Comparison of ENCODE assay signal across 23 cellular contexts in genomic region chr2:159002465-159003130, GRCh38. TPM values are rescaled to one million over a fixed set of nuclear protein-coding genes. Genes with fewer than 3 reads are reported as not detected.
DNase-seq lines count a peak whose midpoint lies in the region; ATAC-seq and TF ChIP-seq lines count a peak whose summit lies in the region.
"Had no signal": no experiment of that assay in that cellular context is flagged by ENCODE, and none has a peak within 500 bp of the region (broad histone marks: within the 10 kb centered on the region; RNA-seq: fewer than 3 reads in every experiment).

No MANE protein-coding gene starts in this region.

- peak overlapping the region; percentile 47 for H3K27ac Mint-ChIP-seq in progenitor cell of endocrine pancreas
- H3K27ac Mint-ChIP-seq in activated naive CD4-positive, alpha-beta T cell treated with anti-CD3 and anti-CD28 coated beads for 36 hours: no peak overlapping the region
- H3K27ac Mint-ChIP-seq: stimulated activated effector memory CD8-positive, alpha-beta T cell treated with anti-CD3 and anti-CD28 coated beads, Interleukin-12 subunit alpha, Interleukin-12 subunit beta, amount 100 ng/mL, for 72 hours had no signal

- H3K4me1 Mint-ChIP-seq in progenitor cell of endocrine pancreas (ENCODE audit: low read depth): peaks cover 19% of the 10 kb centered on the region
- peaks cover 4% of the 10 kb centered on the region for H3K4me1 Mint-ChIP-seq in activated naive CD4-positive, alpha-beta T cell treated with anti-CD3 and anti-CD28 coated beads for 36 hours (ENCODE audit: low read depth)

- DNase-seq in NCI-H2171 (lab: John Stamatoyannopoulos, UW) (peak; percentile 19), choroid plexus epithelial cell (ENCODE audit: low read depth) (peak; percentile 23), progenitor cell of endocrine pancreas (ENCODE audit: low spot score, unreplicated experiment) (no peak), NCI-H526 (lab: John Stamatoyannopoulos, UW) (no peak)
- DNase-seq in activated naive CD4-positive, alpha-beta T cell treated with anti-CD3 and anti-CD28 coated beads for 36 hours: no peak
- DNase-seq: activated CD4-positive, alpha-beta T cell treated with anti-CD3 and anti-CD28 coated beads for 4 hours; activated T-cell treated with anti-CD3 and anti-CD28 coated beads, Interleukin-2, amount 50 U/mL, for 1 hour; body of pancreas; cerebellar nuclear complex; DMS79; GF-D8; Kasumi-1; kidney glomerular epithelial cell; MV-4-11; NCI-H1436 treated with DMSO at 0.1 percent for 48 hours; NCI-H2227 treated with DMSO at 0.1 percent for 48 hours; right lobe of liver; stimulated activated CD4-positive, alpha-beta T cell treated with anti-CD3 and anti-CD28 coated beads, Interleukin-4, amount 100 ng/mL, for 24 hours had no signal

- peaks cover 23% of the 10 kb centered on the region for H3K36me3 Mint-ChIP-seq in progenitor cell of endocrine pancreas (ENCODE audit: insufficient read depth)
- no peaks in the 10 kb centered on the region for H3K36me3 Mint-ChIP-seq in activated naive CD4-positive, alpha-beta T cell treated with anti-CD3 and anti-CD28 coated beads for 36 hours (ENCODE audit: low read depth)
- H3K36me3 Mint-ChIP-seq: stimulated activated effector memory CD8-positive, alpha-beta T cell treated with anti-CD3 and anti-CD28 coated beads, Interleukin-12 subunit alpha, Interleukin-12 subunit beta, amount 100 ng/mL, for 72 hours had no signal

- peaks cover 7% of the 10 kb centered on the region for H3K9me3 Mint-ChIP-seq in progenitor cell of endocrine pancreas (ENCODE audit: low read depth)
- H3K9me3 Mint-ChIP-seq in activated naive CD4-positive, alpha-beta T cell treated with anti-CD3 and anti-CD28 coated beads for 36 hours: peaks cover 5% of the 10 kb centered on the region
- H3K9me3 Mint-ChIP-seq: stimulated activated effector memory CD8-positive, alpha-beta T cell treated with anti-CD3 and anti-CD28 coated beads, Interleukin-12 subunit alpha, Interleukin-12 subunit beta, amount 100 ng/mL, for 72 hours had no signal

- H3K27me3 Mint-ChIP-seq in progenitor cell of endocrine pancreas: no peaks in the 10 kb centered on the region
- peaks cover 3% of the 10 kb centered on the region for H3K27me3 Mint-ChIP-seq in activated naive CD4-positive, alpha-beta T cell treated with anti-CD3 and anti-CD28 coated beads for 36 hours (ENCODE audit: low read depth)

- TF ChIP-seq POLR2A in GM18505 (IDR thresholded peaks at IDR 0.05; ENCODE audit: borderline replicate concordance, extremely low read depth, insufficient read depth, insufficient read length): no peak

- intact Hi-C loops in activated naive CD4-positive, alpha-beta T cell treated with anti-CD3 and anti-CD28 coated beads for 36 hours (cut with micrococcal nuclease): no loop called here

- CTCF ChIA-PET in activated naive CD4-positive, alpha-beta T cell treated with anti-CD3 and anti-CD28 coated beads for 36 hours (lab: Charles Lee): no interaction called here

- ATAC-seq in GM19455 (IDR thresholded peaks at IDR 0.05; ENCODE audit: unreplicated experiment) (peak; percentile 53), GM18505 (IDR thresholded peaks at IDR 0.05; ENCODE audit: unreplicated experiment) (no peak), GM18873 (IDR thresholded peaks at IDR 0.05; ENCODE audit: low FRiP score, unreplicated experiment) (no peak)
- ATAC-seq: body of pancreas; HCT116; right lobe of liver; stimulated activated effector memory CD8-positive, alpha-beta T cell treated with anti-CD3 and anti-CD28 coated beads, Interleukin-12 subunit alpha, Interleukin-12 subunit beta, amount 100 ng/mL, for 72 hours had no signal

- H3K4me3 ChIP-seq in choroid plexus epithelial cell (ENCODE audit: low read depth, low read length): no peak overlapping the region
- H3K4me3 ChIP-seq: body of pancreas, right lobe of liver had no signal

- no peak for TF ChIP-seq CTCF in choroid plexus epithelial cell (conservative IDR thresholded peaks at IDR 0.05; ENCODE audit: low read depth, low read length)
- TF ChIP-seq CTCF in progenitor cell of endocrine pancreas (IDR thresholded peaks at IDR 0.05; ENCODE audit: unreplicated experiment): no peak

- H3K4me3 Mint-ChIP-seq in progenitor cell of endocrine pancreas (ENCODE audit: low read depth): no peak overlapping the region
- H3K4me3 Mint-ChIP-seq in activated naive CD4-positive, alpha-beta T cell treated with anti-CD3 and anti-CD28 coated beads for 36 hours: no peak overlapping the region
- H3K4me3 Mint-ChIP-seq: stimulated activated effector memory CD8-positive, alpha-beta T cell treated with anti-CD3 and anti-CD28 coated beads, Interleukin-12 subunit alpha, Interleukin-12 subunit beta, amount 100 ng/mL, for 72 hours had no signal

RNA-seq across cellular contexts. Expression of gene TANC1, which starts 34.2 kb away (rescaled TPM):
- 29.8 and 33.8 TPM in 2 replicates for total RNA-seq in progenitor cell of endocrine pancreas
- 1 to 10 TPM; 2.0 to 2.3 TPM for total RNA-seq in activated naive CD4-positive, alpha-beta T cell treated with anti-CD3 and anti-CD28 coated beads for 36 hours

Comparison
In these comparisons a context has a peak if more than half of its experiments do, and no peak if none do; other contexts are left out.
1. DNase-seq: peak in NCI-H2171 (single experiment) and choroid plexus epithelial cell (single experiment); none in progenitor cell of endocrine pancreas (single experiment), activated naive CD4-positive, alpha-beta T cell treated with anti-CD3 and anti-CD28 coated beads for 36 hours (single experiment) and NCI-H526 (0 of 2).